11 cellular contexts compared by ENCODE assay signal in genomic region chr10:77949167-77949566, GRCh38. TPM values are rescaled to one million over a fixed set of nuclear protein-coding genes. Genes with fewer than 3 reads are reported as not detected.
DNase-seq lines count a peak whose midpoint lies in the region; ATAC-seq, FAIRE-seq and TF ChIP-seq lines count a peak whose summit lies in the region.
"Had no signal": no experiment of that assay in that cellular context is flagged by ENCODE, and none has a peak within 500 bp of the region (broad histone marks: within the 10 kb centered on the region; RNA-seq: fewer than 3 reads in every experiment).

No MANE protein-coding gene starts in this region.

- no peak overlapping the region for H3K27ac Mint-ChIP-seq in activated CD4-positive, alpha-beta T cell treated with anti-CD3 and anti-CD28 coated beads, Interleukin-2, amount 10 ng/mL, durations not matched to agents 7 days and 5 days
- H3K27ac Mint-ChIP-seq in CD4-positive, alpha-beta memory T cell: no peak overlapping the region
- H3K27ac Mint-ChIP-seq: stimulated activated naive CD8-positive, alpha-beta T cell treated with anti-CD3 and anti-CD28 coated beads, Interleukin-15, amount 100 ng/mL, for 72 hours had no signal

- ATAC-seq in psoas muscle: peak; percentile 99 to 100 (median 99)
- ATAC-seq: sciatic nerve; stimulated activated naive CD8-positive, alpha-beta T cell treated with anti-CD3 and anti-CD28 coated beads, Interleukin-15, amount 100 ng/mL, for 72 hours had no signal

- DNase-seq in GM03348 (ENCODE audit: low spot score) (peak; percentile 66), RCC 7860 (ENCODE audit: low spot score) (peak; percentile 88), fibroblast of lung (ENCODE audit: low read depth in 2 of 2) (peak; percentile 21 to 84), psoas muscle (peak; percentile 69 to 86), GOT3 (lab: John Stamatoyannopoulos, UW) (no peak), SIG-M5 treated with dmso at 0.1 percent for 504 hours (lab: John Stamatoyannopoulos, UW; ENCODE audit: unreplicated experiment) (no peak)
- no peak for DNase-seq in activated CD4-positive, alpha-beta T cell treated with anti-CD3 and anti-CD28 coated beads, Interleukin-2, amount 10 ng/mL, durations not matched to agents 7 days and 5 days
- DNase-seq in CD4-positive, alpha-beta memory T cell: no peak
- DNase-seq: activated gamma-delta T cell; stimulated activated naive CD8-positive, alpha-beta T cell treated with anti-CD3 and anti-CD28 coated beads, Interleukin-15, amount 100 ng/mL, for 72 hours had no signal

- TF ChIP-seq CTCF in fibroblast of lung (conservative IDR thresholded peaks at IDR 0.05 in 1 of 2, IDR thresholded peaks at IDR 0.05 in 1 of 2; ENCODE audit: low read depth in 1 of 2, low read length in 2 of 2) (no peak), psoas muscle (IDR thresholded peaks at IDR 0.05) (no peak)

- H3K4me1 ChIP-seq in fibroblast of lung (ENCODE audit: control insufficient read depth, extremely low read depth, insufficient read depth, low read length): peaks cover 4% of the 10 kb centered on the region
- H3K4me1 ChIP-seq in psoas muscle: peaks cover 3% of the 10 kb centered on the region
- no peaks in the 10 kb centered on the region for H3K4me1 ChIP-seq in CD4-positive, alpha-beta memory T cell (ENCODE audit: insufficient read depth, low read length)

- H3K9me3 Mint-ChIP-seq in activated CD4-positive, alpha-beta T cell treated with anti-CD3 and anti-CD28 coated beads, Interleukin-2, amount 10 ng/mL, durations not matched to agents 7 days and 5 days: peaks cover 20% of the 10 kb centered on the region
- H3K9me3 Mint-ChIP-seq in CD4-positive, alpha-beta memory T cell: peaks cover 0 to 37% (median 25%) of the 10 kb centered on the region in 8 donors

- no peaks in the 10 kb centered on the region for H3K27me3 ChIP-seq in fibroblast of lung (ENCODE audit: control insufficient read depth, insufficient read depth, low read length)
- no peaks in the 10 kb centered on the region for H3K27me3 ChIP-seq in psoas muscle (ENCODE audit: insufficient read depth in 3 of 3, low read length in 2 of 3)
- H3K27me3 ChIP-seq in CD4-positive, alpha-beta memory T cell (ENCODE audit: insufficient read depth, low read length): no peaks in the 10 kb centered on the region

- 7 to 11% (median 11%) methylated on average over 7 of the region's 7 CpGs for WGBS in psoas muscle, 3 donors

- H3K9me3 ChIP-seq in fibroblast of lung (ENCODE audit: control insufficient read depth, insufficient read depth, low read depth, low read length): no peaks in the 10 kb centered on the region
- peaks cover 16% of the 10 kb centered on the region for H3K9me3 ChIP-seq in psoas muscle
- peaks cover 0 to 4% of the 10 kb centered on the region in 2 donors for H3K9me3 ChIP-seq in CD4-positive, alpha-beta memory T cell (ENCODE audit: control insufficient read depth in 1 of 2, low read length in 2 of 2)

- no peaks in the 10 kb centered on the region for H3K36me3 ChIP-seq in fibroblast of lung (ENCODE audit: control insufficient read depth, insufficient read depth, low read length)
- H3K36me3 ChIP-seq in psoas muscle (ENCODE audit: insufficient read depth in 1 of 2, low read depth in 1 of 2): no peaks in the 10 kb centered on the region
- H3K36me3 ChIP-seq in CD4-positive, alpha-beta memory T cell (ENCODE audit: insufficient read depth, low read length): no peaks in the 10 kb centered on the region

- H3K4me3 Mint-ChIP-seq in activated CD4-positive, alpha-beta T cell treated with anti-CD3 and anti-CD28 coated beads, Interleukin-2, amount 10 ng/mL, durations not matched to agents 7 days and 5 days: no peak overlapping the region
- H3K4me3 Mint-ChIP-seq in CD4-positive, alpha-beta memory T cell: no peak overlapping the region
- H3K4me3 Mint-ChIP-seq: stimulated activated naive CD8-positive, alpha-beta T cell treated with anti-CD3 and anti-CD28 coated beads, Interleukin-15, amount 100 ng/mL, for 72 hours had no signal

- FAIRE-seq in RCC 7860 (lab: Jason Lieb, UNC): peak; percentile 73

- H3K9ac ChIP-seq in fibroblast of lung (ENCODE audit: insufficient read depth, low read length): no peak overlapping the region

- H3K4me1 Mint-ChIP-seq in activated CD4-positive, alpha-beta T cell treated with anti-CD3 and anti-CD28 coated beads, Interleukin-2, amount 10 ng/mL, durations not matched to agents 7 days and 5 days: no peaks in the 10 kb centered on the region
- H3K4me1 Mint-ChIP-seq in CD4-positive, alpha-beta memory T cell: no peaks in the 10 kb centered on the region
- H3K4me1 Mint-ChIP-seq: stimulated activated naive CD8-positive, alpha-beta T cell treated with anti-CD3 and anti-CD28 coated beads, Interleukin-15, amount 100 ng/mL, for 72 hours had no signal

- no peak overlapping the region for H3K4me3 ChIP-seq in fibroblast of lung (replicated peaks in 1 of 4; ENCODE audit: control extremely low read depth in 1 of 4, insufficient read depth in 1 of 4, low read depth in 3 of 4, low read length in 4 of 4)
- H3K4me3 ChIP-seq in psoas muscle: no peak overlapping the region
- H3K4me3 ChIP-seq in CD4-positive, alpha-beta memory T cell (ENCODE audit: low read length in 2 of 2): no peak overlapping the region

- H3K36me3 Mint-ChIP-seq in activated CD4-positive, alpha-beta T cell treated with anti-CD3 and anti-CD28 coated beads, Interleukin-2, amount 10 ng/mL, durations not matched to agents 7 days and 5 days (ENCODE audit: low read depth): no peaks in the 10 kb centered on the region
- peaks cover 0 to 7% of the 10 kb centered on the region in 2 donors for H3K36me3 Mint-ChIP-seq in CD4-positive, alpha-beta memory T cell

- intact Hi-C loops in psoas muscle (cut with DNase I): no loop called here
- intact Hi-C loops in CD4-positive, alpha-beta memory T cell (cut with micrococcal nuclease): no loop called here

- no peak overlapping the region for H3K4me2 ChIP-seq in fibroblast of lung (ENCODE audit: extremely low read depth, insufficient read depth, low read length)

- H3K79me2 ChIP-seq in fibroblast of lung (ENCODE audit: control insufficient read depth, insufficient read depth, low read length): no peaks in the 10 kb centered on the region

- no peak overlapping the region for H2AFZ ChIP-seq in fibroblast of lung (ENCODE audit: low read length)

- POLR2A ChIA-PET in activated CD4-positive, alpha-beta T cell treated with anti-CD3 and anti-CD28 coated beads, Interleukin-2, amount 10 ng/mL, durations not matched to agents 7 days and 5 days (lab: Charles Lee): no interaction called here
- POLR2A ChIA-PET in CD4-positive, alpha-beta memory T cell (lab: Charles Lee; ENCODE audit: partially characterized antibody): no interaction called here

- CTCF ChIA-PET in activated CD4-positive, alpha-beta T cell treated with anti-CD3 and anti-CD28 coated beads, Interleukin-2, amount 10 ng/mL, durations not matched to agents 7 days and 5 days (lab: Charles Lee): no interaction called here
- CTCF ChIA-PET in CD4-positive, alpha-beta memory T cell (lab: Charles Lee; ENCODE audit: partially characterized antibody): no interaction called here

- no peak overlapping the region for H3K27ac ChIP-seq in fibroblast of lung (ENCODE audit: insufficient read depth, low read length)
- H3K27ac ChIP-seq in psoas muscle: peak overlapping the region; percentile 73
- H3K27ac ChIP-seq in CD4-positive, alpha-beta memory T cell (ENCODE audit: low read depth, low read length): no peak overlapping the region

- no peaks in the 10 kb centered on the region for H4K20me1 ChIP-seq in fibroblast of lung (ENCODE audit: control insufficient read depth, extremely low read depth, insufficient read depth, low read length)

- peaks cover 8% of the 10 kb centered on the region for H3K27me3 Mint-ChIP-seq in activated CD4-positive, alpha-beta T cell treated with anti-CD3 and anti-CD28 coated beads, Interleukin-2, amount 10 ng/mL, durations not matched to agents 7 days and 5 days
- peaks cover 13 to 18% of the 10 kb centered on the region in 2 donors for H3K27me3 Mint-ChIP-seq in CD4-positive, alpha-beta memory T cell

RNA-seq across cellular contexts. Expression of gene DLG5, which starts 22.6 kb away (rescaled TPM):
- total RNA-seq in fibroblast of lung (40.1 and 40.8 TPM in 2 replicates), psoas muscle (10 to 100 TPM; 36.9 to 62.9 (median 39.9) TPM)
- polyA plus RNA-seq in fibroblast of lung (15.3 and 22.9 TPM in 2 replicates), psoas muscle (10 to 100 TPM; 10.2 to 18.3 (median 12.7) TPM)
- 24.4 and 29.7 TPM in 2 replicates for polyA plus RNA-seq in fibroblast of lung (2012)
- polyA minus RNA-seq in fibroblast of lung (ENCODE audit: low replicate concordance): 80.9 and 123 TPM in 2 replicates
- 1 to 10 TPM; 2.8 to 2.9 TPM for total RNA-seq in activated CD4-positive, alpha-beta T cell treated with anti-CD3 and anti-CD28 coated beads, Interleukin-2, amount 10 ng/mL, durations not matched to agents 7 days and 5 days
- 1 to 10 TPM; 2.7 to 3.2 TPM for total RNA-seq in CD4-positive, alpha-beta memory T cell
- polyA plus RNA-seq in CD4-positive, alpha-beta memory T cell: under 1 TPM in 1 of 2 donors, not detected in 1; 0.13 TPM

Comparison
In these comparisons a context has a peak if more than half of its experiments do, and no peak if none do; other contexts are left out.
1. DNase-seq: peak in GM03348 (single experiment), RCC 7860 (single experiment), fibroblast of lung (2 of 2) and psoas muscle (2 of 2); none in activated CD4-positive, alpha-beta T cell treated with anti-CD3 and anti-CD28 coated beads, Interleukin-2, amount 10 ng/mL, durations not matched to agents 7 days and 5 days (single experiment), GOT3 (single experiment), CD4-positive, alpha-beta memory T cell (0 of 5) and SIG-M5 treated with dmso at 0.1 percent for 504 hours (single experiment).